ENCODE assay signal across 22 cellular contexts in genomic region chr3:72991522-72991921, GRCh38.
"Had no signal": no experiment of that assay in that cellular context is flagged by ENCODE, and none has a peak within 500 bp of the region (broad histone marks: within the 10 kb centered on the region; RNA-seq: fewer than 3 reads in every experiment).

No MANE protein-coding gene starts in this region.

- H3K4me3 ChIP-seq: colonic mucosa, lower lobe of right lung, right lobe of liver, smooth muscle cell, stomach, transverse colon, upper lobe of right lung, uterus had no signal

- FAIRE-seq: frontal cortex, keratinocyte had no signal

- H3K27me3 Mint-ChIP-seq: dendritic cell treated with granulocyte-macrophage colony-stimulating factor and Interleukin-4, amounts not matched to agents 40 ng/mL and 50 ng/mL, for 4 days; progenitor cell of endocrine pancreas had no signal

- H2AFZ ChIP-seq: parathyroid adenoma had no signal

- ATAC-seq: left ventricle myocardium superior, lower lobe of right lung, natural killer cell, right lobe of liver, upper lobe of right lung had no signal

- H3K27ac Mint-ChIP-seq: dendritic cell treated with granulocyte-macrophage colony-stimulating factor and Interleukin-4, amounts not matched to agents 40 ng/mL and 50 ng/mL, for 4 days; natural killer cell; progenitor cell of endocrine pancreas; stimulated activated effector memory CD8-positive, alpha-beta T cell treated with anti-CD3 and anti-CD28 coated beads, Interleukin-12 subunit alpha, Interleukin-12 subunit beta, amount 100 ng/mL, for 72 hours had no signal

- H3K27me3 ChIP-seq: colonic mucosa, neutrophil, right lobe of liver, stomach, transverse colon, upper lobe of right lung, uterus had no signal

- H3K36me3 Mint-ChIP-seq: natural killer cell; stimulated activated effector memory CD8-positive, alpha-beta T cell treated with anti-CD3 and anti-CD28 coated beads, Interleukin-12 subunit alpha, Interleukin-12 subunit beta, amount 100 ng/mL, for 72 hours had no signal

- H3K9ac ChIP-seq: parathyroid adenoma had no signal

- H3K4me1 ChIP-seq: parathyroid adenoma, upper lobe of right lung, uterus had no signal

- H3K4me1 Mint-ChIP-seq: natural killer cell had no signal

- H3K27ac ChIP-seq: colonic mucosa, lower lobe of right lung, neutrophil, parathyroid adenoma, right lobe of liver, stomach, transverse colon, upper lobe of right lung, uterus had no signal

- H3K9me3 Mint-ChIP-seq: dendritic cell treated with granulocyte-macrophage colony-stimulating factor and Interleukin-4, amounts not matched to agents 40 ng/mL and 50 ng/mL, for 4 days; natural killer cell; stimulated activated effector memory CD8-positive, alpha-beta T cell treated with anti-CD3 and anti-CD28 coated beads, Interleukin-12 subunit alpha, Interleukin-12 subunit beta, amount 100 ng/mL, for 72 hours had no signal

- H3K4me2 ChIP-seq: smooth muscle cell had no signal

- H3K4me3 Mint-ChIP-seq: dendritic cell treated with granulocyte-macrophage colony-stimulating factor and Interleukin-4, amounts not matched to agents 40 ng/mL and 50 ng/mL, for 4 days; natural killer cell; stimulated activated effector memory CD8-positive, alpha-beta T cell treated with anti-CD3 and anti-CD28 coated beads, Interleukin-12 subunit alpha, Interleukin-12 subunit beta, amount 100 ng/mL, for 72 hours had no signal

- H3K36me3 ChIP-seq: colonic mucosa, lower lobe of right lung, neutrophil, right lobe of liver, stomach, transverse colon, upper lobe of right lung, uterus had no signal

- H3K79me2 ChIP-seq: parathyroid adenoma had no signal

- DNase-seq: colonic mucosa; effector memory CD4-positive, alpha-beta T cell; left ventricle myocardium superior; lower lobe of right lung; natural killer cell; right lobe of liver; stimulated activated CD4-positive, alpha-beta T cell treated with anti-CD3 and anti-CD28 coated beads, Interleukin-12 subunit alpha, Interleukin-12 subunit beta, amount 100 ng/mL, for 4 hours; stimulated activated CD4-positive, alpha-beta T cell treated with anti-CD3 and anti-CD28 coated beads, Interleukin-1b, Interleukin-23, amount 100 ng/mL, for 48 hours; stimulated activated CD4-positive, alpha-beta T cell treated with anti-CD3 and anti-CD28 coated beads, Interleukin-4, amount 100 ng/mL, for 24 hours; stimulated activated naive CD4-positive, alpha-beta T cell treated with Interleukin-2 at 50 U/mL for 16 hours; stomach; transverse colon; upper lobe of right lung; uterus had no signal

- H3K9me3 ChIP-seq: colonic mucosa, lower lobe of right lung, neutrophil, right lobe of liver, stomach, transverse colon, upper lobe of right lung, uterus had no signal
